In genomic region chr2:26848336-26849055, GRCh38 we compare ENCODE assay signal across 10 cellular contexts. TPM values are rescaled to one million over a fixed set of nuclear protein-coding genes. Genes with fewer than 3 reads are reported as not detected.
DNase-seq lines count a peak whose midpoint lies in the region; ATAC-seq and TF ChIP-seq lines count a peak whose summit lies in the region.
"Had no signal": no experiment of that assay in that cellular context is flagged by ENCODE, and none has a peak within 500 bp of the region (broad histone marks: within the 10 kb centered on the region; RNA-seq: fewer than 3 reads in every experiment).

No MANE protein-coding gene starts in this region.

- no peak for ATAC-seq in GM18861 (IDR thresholded peaks at IDR 0.05; ENCODE audit: unreplicated experiment)

- no peak overlapping the region for H3K27ac ChIP-seq in coronary artery
- H3K27ac ChIP-seq in neural cell (ENCODE audit: low read length) = peak overlapping the region; percentile 94
- H3K27ac ChIP-seq: C4-2B had no signal

- peaks cover 15% of the 10 kb centered on the region for H4K20me1 ChIP-seq in neural cell (ENCODE audit: insufficient read depth)

- H3K36me3 ChIP-seq in NT2/D1 (ENCODE audit: insufficient read depth, insufficient read length, low read length) (no peaks in the 10 kb centered on the region), neural cell (ENCODE audit: insufficient read depth, low read length) (no peaks in the 10 kb centered on the region)

- H3F3A ChIP-seq in neural cell (ENCODE audit: insufficient read depth, low read length, poor library complexity, severe bottlenecking) = peaks cover 4% of the 10 kb centered on the region

- TF ChIP-seq EP300 in neural cell (conservative IDR thresholded peaks at IDR 0.05; ENCODE audit: poor library complexity, severe bottlenecking) = no peak

- H3K4me3 ChIP-seq in NT2/D1 (ENCODE audit: insufficient read length, low read depth) (peak overlapping the region; percentile 63), coronary artery (peak overlapping the region; percentile 71), neural cell (ENCODE audit: low read length) (peak overlapping the region; percentile 99)

- H3K4me1 ChIP-seq in NT2/D1 (ENCODE audit: insufficient read depth, insufficient read length) = peaks cover 3% of the 10 kb centered on the region

- H3K9me2 ChIP-seq in neural cell (ENCODE audit: insufficient read depth, low read length) = no peaks in the 10 kb centered on the region

- peaks cover 68% of the 10 kb centered on the region for H3K27me3 ChIP-seq in NT2/D1 (ENCODE audit: insufficient read depth, insufficient read length)
- no peaks in the 10 kb centered on the region for H3K27me3 ChIP-seq in neural cell (ENCODE audit: insufficient read depth, low read depth, low read length)

- H3K9ac ChIP-seq in NT2/D1 (ENCODE audit: insufficient read length, low read depth) (peak overlapping the region; percentile 79), neural cell (ENCODE audit: low read length) (peak overlapping the region; percentile 97)

- H3K4me2 ChIP-seq in neural cell (ENCODE audit: low read length) = peak overlapping the region; percentile 19

- H3K9me3 ChIP-seq in NT2/D1 (ENCODE audit: insufficient read depth, low read length) = no peaks in the 10 kb centered on the region
- no peaks in the 10 kb centered on the region for H3K9me3 ChIP-seq in neural cell (ENCODE audit: low read length)

- TF ChIP-seq RAD21 in neural cell (conservative IDR thresholded peaks at IDR 0.05) = no peak

- TF ChIP-seq CTCF in coronary artery (IDR thresholded peaks at IDR 0.05) (no peak), neural cell (IDR thresholded peaks at IDR 0.05; ENCODE audit: poor library complexity, severe bottlenecking) (no peak)

- H2AFZ ChIP-seq in neural cell (ENCODE audit: low read depth, low read length) = peak overlapping the region; percentile 51

- peaks cover 55% of the 10 kb centered on the region for H3K79me2 ChIP-seq in neural cell (replicated peaks; ENCODE audit: insufficient read depth, low read length)

- DNase-seq in NCI-H524 (lab: John Stamatoyannopoulos, UW) = peak; percentile 23 to 42
- no peak for DNase-seq in NCI-H524 treated with DMSO at 0.1 percent for 48 hours (lab: John Stamatoyannopoulos, UW)
- DNase-seq in NT2/D1 (ENCODE audit: low read depth, low spot score) = no peak
- DNase-seq in coronary artery (ENCODE audit: low spot score) = no peak
- no peak for DNase-seq in NCI-H2196 (lab: John Stamatoyannopoulos, UW; ENCODE audit: unreplicated experiment)
- DNase-seq in RKO (ENCODE audit: low spot score) = no peak

TF ChIP-seq in neural cell, 6 proteins besides CTCF, POLR2A, EP300 and RAD21:
- TF ChIP-seq SMC3 (conservative IDR thresholded peaks at IDR 0.05; ENCODE audit: poor library complexity) (no peak), REST (IDR thresholded peaks at IDR 0.05; ENCODE audit: borderline replicate concordance) (peak; percentile 57), POLR2AphosphoS5 (IDR thresholded peaks at IDR 0.05) (no peak), TAF1 (IDR thresholded peaks at IDR 0.05; ENCODE audit: low read depth) (no peak), MXI1 (conservative IDR thresholded peaks at IDR 0.05; ENCODE audit: poor library complexity, severe bottlenecking) (peak; percentile 16), EZH2 (IDR thresholded peaks at IDR 0.05; ENCODE audit: borderline replicate concordance, insufficient read depth, low read length, poor library complexity, severe bottlenecking) (no peak)

RNA-seq across cellular contexts. Expression of gene DPYSL5, which starts 0.6 kb away (rescaled TPM):
- 111 and 157 TPM in 2 replicates for polyA plus RNA-seq in neural cell
- 233 and 258 TPM in 2 replicates for polyA minus RNA-seq in neural cell
- polyA plus RNA-seq: liver had no signal

Comparison
In these comparisons a context has a peak if more than half of its experiments do, and no peak if none do; other contexts are left out.
1. DNase-seq: peak in NCI-H524 (2 of 2); none in NCI-H524 treated with DMSO at 0.1 percent for 48 hours (single experiment), NT2/D1 (single experiment), coronary artery (single experiment), NCI-H2196 (single experiment) and RKO (single experiment).
2. Peak in every context shown above with its lines, with median percentiles within 50 percentile points of each other: H3K4me3 ChIP-seq.